ENCODE assay signal across 8 cellular contexts in the genomic region with DNA sequence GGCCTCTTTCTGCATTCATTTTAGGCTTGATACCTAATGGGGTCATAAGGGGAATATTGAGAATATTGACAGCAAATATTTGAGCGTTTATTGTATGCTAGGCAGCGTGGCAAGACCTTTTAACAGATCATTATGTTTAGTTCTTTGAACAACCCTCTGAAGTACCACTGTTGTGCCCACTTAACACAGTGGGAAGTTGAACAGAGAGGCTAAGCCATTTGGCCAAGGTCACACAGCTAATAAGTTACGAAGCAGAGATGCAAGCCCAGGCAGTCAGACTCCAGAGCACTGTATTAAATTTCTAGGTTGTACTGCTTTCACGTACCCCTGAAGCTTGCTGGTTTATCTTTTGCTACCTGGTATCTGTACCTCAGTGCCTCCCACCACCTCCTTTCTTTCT. TPM values are rescaled to one million over a fixed set of nuclear protein-coding genes. Genes with fewer than 3 reads are reported as not detected.
DNase-seq lines count a peak whose midpoint lies in the region; ATAC-seq and TF ChIP-seq lines count a peak whose summit lies in the region.

No MANE protein-coding gene starts in this region.

- peak overlapping the region; percentile 98 for H3K9ac ChIP-seq in Karpas-422 (ENCODE audit: low read length)

- no peaks in the 10 kb centered on the region for H3K9me3 Mint-ChIP-seq in natural killer cell

- H3K4me1 ChIP-seq in BE2C (peaks cover 3% of the 10 kb centered on the region; the same call in 1 of the 2 replicates), Karpas-422 (ENCODE audit: low read length) (peaks cover 38% of the 10 kb centered on the region)

- H3K36me3 Mint-ChIP-seq in natural killer cell, result no peaks in the 10 kb centered on the region

- H3K27me3 Mint-ChIP-seq in natural killer cell (ENCODE audit: low read depth in 2 of 2), result no peaks in the 10 kb centered on the region

- ATAC-seq in natural killer cell, result no peak
- no peak for ATAC-seq in HG03469 (IDR thresholded peaks at IDR 0.05; ENCODE audit: unreplicated experiment)
- no peak for ATAC-seq in GM21423 (IDR thresholded peaks at IDR 0.05; ENCODE audit: unreplicated experiment)

- H3K27me3 ChIP-seq in BE2C (no peaks in the 10 kb centered on the region), Karpas-422 (ENCODE audit: low read length) (no peaks in the 10 kb centered on the region), dorsolateral prefrontal cortex (no peaks in the 10 kb centered on the region)

- DNase-seq in BE2C (no peak), Karpas-422 (no peak), dorsolateral prefrontal cortex (no peak), natural killer cell (no peak), UCSD-AML1 (lab: John Stamatoyannopoulos, UW; ENCODE audit: unreplicated experiment) (no peak), SKM-1 treated with dmso at 0.1 percent for 144 hours (lab: John Stamatoyannopoulos, UW; ENCODE audit: unreplicated experiment) (no peak)

- H3K79me2 ChIP-seq in Karpas-422 (ENCODE audit: low read length), result peaks cover 61% of the 10 kb centered on the region

- intact Hi-C loops in dorsolateral prefrontal cortex (cut with DNase I) (loop anchor here (2.0 to 10.0 kb wide), 6 partner anchors 45 to 110 kb away; no protein-coding TSS in a partner anchor), natural killer cell (cut with micrococcal nuclease) (loop anchor here (2.0 kb wide), 1 partner anchor 32 kb away; no protein-coding TSS in a partner anchor)

- peak overlapping the region; percentile 95 to 98 for H3K27ac Mint-ChIP-seq in natural killer cell

- no peak overlapping the region for H2AFZ ChIP-seq in Karpas-422 (ENCODE audit: low read length)

- no peaks in the 10 kb centered on the region for H3K9me2 ChIP-seq in Karpas-422 (replicated peaks; ENCODE audit: insufficient read depth, low read length)

- H3K4me3 ChIP-seq in BE2C (ENCODE audit: low read depth, low read length), result peak overlapping the region; percentile 97
- peak overlapping the region; percentile 99 for H3K4me3 ChIP-seq in Karpas-422 (ENCODE audit: low read length)
- peak overlapping the region; percentile 71 to 100 (median 97) for H3K4me3 ChIP-seq in dorsolateral prefrontal cortex

- TF ChIP-seq CTCF in BE2C (IDR thresholded peaks at IDR 0.05; ENCODE audit: low read depth, low read length), result no peak
- no peak for TF ChIP-seq CTCF in dorsolateral prefrontal cortex (IDR thresholded peaks at IDR 0.05 in 54 of 56, conservative IDR thresholded peaks at IDR 0.05 in 2 of 56; ENCODE audit: low read depth in 1 of 56, partially characterized antibody in 56 of 56)
- no peak for TF ChIP-seq CTCF in natural killer cell (IDR thresholded peaks at IDR 0.05)

- no peaks in the 10 kb centered on the region for H3K9me3 ChIP-seq in BE2C
- no peaks in the 10 kb centered on the region for H3K9me3 ChIP-seq in Karpas-422 (ENCODE audit: low read length)

- H3K27ac ChIP-seq in Karpas-422 (ENCODE audit: low read length) (peak overlapping the region; percentile 58; the same call in 1 of the 2 replicates), dorsolateral prefrontal cortex (peak overlapping the region in 34 of 59 donors; percentile 28 to 97 (median 91))

- H3K4me2 ChIP-seq in Karpas-422 (ENCODE audit: low read depth, low read length, poor library complexity, severe bottlenecking), result peak overlapping the region; percentile 84

- peaks cover 58 to 65% of the 10 kb centered on the region in 2 donors for H3K4me1 Mint-ChIP-seq in natural killer cell

- H4K20me1 ChIP-seq in Karpas-422 (ENCODE audit: insufficient read depth, low read depth, low read length), result peaks cover 38% of the 10 kb centered on the region

- H3K36me3 ChIP-seq in BE2C (peaks cover 8% of the 10 kb centered on the region), Karpas-422 (ENCODE audit: insufficient read depth, low read length) (peaks cover 9% of the 10 kb centered on the region; the same call in 1 of the 2 replicates)

- H3K4me3 Mint-ChIP-seq in natural killer cell, result peak overlapping the region; percentile 99

RNA-seq across cellular contexts. Expression of gene RAB7A, which starts 1.1 kb away (rescaled TPM):
- polyA plus RNA-seq in BE2C (2012; ENCODE audit: insufficient read depth, insufficient read length, low read depth), result 342 TPM
- 47.8 and 71.2 TPM in 2 replicates for total RNA-seq in Karpas-422 (2014; rRNA removed; shearing (Covaris generic); ENCODE audit: low replicate concordance)
- total RNA-seq in dorsolateral prefrontal cortex (100 to 1,000 TPM; 221 to 378 (median 299) TPM), natural killer cell (100 to 1,000 TPM; 218 to 233 (median 224) TPM)
